In genomic region chr13:50810998-50811397, GRCh38 we compare ENCODE assay signal across 9 cellular contexts. TPM values are rescaled to one million over a fixed set of nuclear protein-coding genes. Genes with fewer than 3 reads are reported as not detected.
DNase-seq lines count a peak whose midpoint lies in the region; ATAC-seq and TF ChIP-seq lines count a peak whose summit lies in the region.
"Had no signal": no experiment of that assay in that cellular context is flagged by ENCODE, and none has a peak within 500 bp of the region (broad histone marks: within the 10 kb centered on the region; RNA-seq: fewer than 3 reads in every experiment).

No MANE protein-coding gene starts in this region.

- H3K4me3 ChIP-seq in HL-60 (replicated peaks; ENCODE audit: insufficient read depth, low read length) (no peak overlapping the region), vagina (no peak overlapping the region)

- H3K27ac ChIP-seq in HL-60 (replicated peaks) (peak overlapping the region; percentile 50), vagina (no peak overlapping the region)

- H3K4me1 ChIP-seq in vagina: no peaks in the 10 kb centered on the region

- H3K36me3 ChIP-seq in vagina: no peaks in the 10 kb centered on the region

- intact Hi-C loops in vagina (cut with DNase I): no loop called here
- intact Hi-C loops in posterior cingulate gyrus (cut with DNase I): no loop called here

- H3K27me3 ChIP-seq in HL-60 (ENCODE audit: insufficient read depth, poor library complexity, severe bottlenecking) (no peaks in the 10 kb centered on the region), vagina (no peaks in the 10 kb centered on the region)

- no peak for TF ChIP-seq CTCF in HL-60 (IDR thresholded peaks at IDR 0.05; ENCODE audit: insufficient read depth, low read length)
- TF ChIP-seq CTCF in vagina (IDR thresholded peaks at IDR 0.05): no peak

- no peaks in the 10 kb centered on the region for H3K9me3 ChIP-seq in vagina

- DNase-seq in HL-60 (ENCODE audit: low read depth in 1 of 2, low spot score in 1 of 2) (peak; percentile 36 to 46), midbrain (lab: John Stamatoyannopoulos, UW) (peak; percentile 4), cerebellum (ENCODE audit: low spot score) (no peak), vagina (ENCODE audit: extremely low spot score in 2 of 2) (no peak), posterior cingulate gyrus (no peak), erythroblast (lab: John Stamatoyannopoulos, UW) (no peak)
- DNase-seq: activated CD4-positive, alpha-beta T cell treated with anti-CD3 and anti-CD28 coated beads for 1 hour had no signal

- TF ChIP-seq POLR2A in vagina (IDR thresholded peaks at IDR 0.05) (no peak), erythroblast (IDR thresholded peaks at IDR 0.05; ENCODE audit: low read length) (no peak)

- ATAC-seq in GM18873 (IDR thresholded peaks at IDR 0.05; ENCODE audit: low FRiP score, unreplicated experiment) (peak; percentile 83), HG02588 (IDR thresholded peaks at IDR 0.05; ENCODE audit: unreplicated experiment) (peak; percentile 89)

RNA-seq across cellular contexts. Expression of gene DLEU7, which starts 32.5 kb away (rescaled TPM):
- 8.6 TPM for total RNA-seq in cerebellum
- not detected for total RNA-seq in vagina

Comparison
In these comparisons a context has a peak if more than half of its experiments do, and no peak if none do; other contexts are left out.
1. DNase-seq: peak in HL-60 (2 of 2) and midbrain (single experiment); none in cerebellum (single experiment), vagina (0 of 2), posterior cingulate gyrus (0 of 10) and erythroblast (0 of 2).